1 cellular context compared by ENCODE assay signal in the genomic region with DNA sequence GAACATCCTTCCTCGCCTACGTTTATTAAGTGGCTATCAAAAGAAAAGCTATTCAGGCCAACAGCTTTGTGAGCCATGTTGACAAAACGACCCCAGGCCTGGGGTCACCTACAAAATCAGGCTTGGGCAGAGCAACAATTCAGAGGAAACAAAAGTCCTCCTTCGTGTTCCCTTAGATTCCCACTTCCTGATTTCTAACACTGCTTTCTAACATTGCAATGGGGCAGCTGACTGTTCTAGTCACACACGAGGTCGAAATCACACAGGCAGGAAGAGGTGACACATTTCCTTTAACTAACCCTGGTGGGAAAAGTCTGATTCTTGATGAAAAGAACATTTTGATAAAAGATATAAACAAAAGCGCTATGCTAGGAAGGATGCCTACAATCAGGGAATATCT.
TF ChIP-seq lines count a peak whose summit lies in the region.

No MANE protein-coding gene starts in this region.

TF ChIP-seq in IMR-90, 13 proteins besides CTCF, POLR2A, EP300 and RAD21 (continued from another document):
- no peak for TF ChIP-seq FOS (IDR thresholded peaks at IDR 0.05; ENCODE audit: low read depth, low read length)
